15 cellular contexts compared by ENCODE assay signal in the genomic region with DNA sequence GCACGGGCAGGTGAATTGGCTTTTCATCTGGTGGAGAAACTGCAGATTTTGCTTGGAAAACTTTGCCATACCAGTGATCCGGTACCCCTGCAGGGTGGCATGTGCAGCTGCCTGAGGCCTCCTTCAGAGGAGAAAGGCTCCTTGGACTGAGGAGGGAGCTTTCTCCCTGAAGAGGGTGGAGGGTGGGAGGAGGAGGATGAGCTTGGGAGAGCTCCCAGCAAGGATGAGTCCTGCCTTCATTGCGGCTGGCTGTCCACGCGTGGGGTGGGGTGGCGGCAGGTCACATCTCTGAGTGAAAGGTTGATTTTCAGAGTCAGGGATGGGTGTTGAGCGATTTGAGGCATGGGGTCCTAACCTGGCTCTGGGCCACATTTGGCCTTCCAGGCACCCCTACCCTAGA.
"Had no signal": no experiment of that assay in that cellular context is flagged by ENCODE, and none has a peak within 500 bp of the region (broad histone marks: within the 10 kb centered on the region; RNA-seq: fewer than 3 reads in every experiment).

No MANE protein-coding gene starts in this region.

- H3K27me3 ChIP-seq: heart left ventricle, spleen, thyroid gland had no signal

- H3K4me1 ChIP-seq: spleen had no signal

- DNase-seq: effector CD4-positive, alpha-beta T cell; heart left ventricle; hippocampal formation; mammary epithelial cell; mucosa of descending colon; naive thymus-derived CD8-positive, alpha-beta T cell; spleen; stimulated activated CD4-positive, alpha-beta T cell treated with anti-CD3 and anti-CD28 coated beads, Interleukin-15, amount 100 ng/mL, for 24 hours; stimulated activated CD4-positive, alpha-beta T cell treated with anti-CD3 and anti-CD28 coated beads, Interleukin-1b, Interleukin-23, amount 100 ng/mL, for 48 hours; stimulated activated CD4-positive, alpha-beta T cell treated with anti-CD3 and anti-CD28 coated beads, Interleukin-4, amount 100 ng/mL, for 24 hours; stimulated activated naive CD4-positive, alpha-beta T cell; stomach; thyroid gland had no signal

- H3K4me3 ChIP-seq: mucosa of descending colon, spleen, stomach, thyroid gland had no signal

- H3K4me3 Mint-ChIP-seq: dendritic cell treated with granulocyte-macrophage colony-stimulating factor and Interleukin-4, amounts not matched to agents 40 ng/mL and 50 ng/mL, for 4 days; naive thymus-derived CD8-positive, alpha-beta T cell; type B pancreatic cell had no signal

- H3K4me1 Mint-ChIP-seq: naive thymus-derived CD8-positive, alpha-beta T cell had no signal

- H3K27ac Mint-ChIP-seq: dendritic cell treated with granulocyte-macrophage colony-stimulating factor and Interleukin-4, amounts not matched to agents 40 ng/mL and 50 ng/mL, for 4 days; naive thymus-derived CD8-positive, alpha-beta T cell; type B pancreatic cell had no signal

- H3K9me3 Mint-ChIP-seq: dendritic cell treated with granulocyte-macrophage colony-stimulating factor and Interleukin-4, amounts not matched to agents 40 ng/mL and 50 ng/mL, for 4 days; naive thymus-derived CD8-positive, alpha-beta T cell; type B pancreatic cell had no signal

- H3K27me3 Mint-ChIP-seq: dendritic cell treated with granulocyte-macrophage colony-stimulating factor and Interleukin-4, amounts not matched to agents 40 ng/mL and 50 ng/mL, for 4 days; naive thymus-derived CD8-positive, alpha-beta T cell had no signal

- H3K36me3 Mint-ChIP-seq: naive thymus-derived CD8-positive, alpha-beta T cell; type B pancreatic cell had no signal

- H3K36me3 ChIP-seq: heart left ventricle, stomach, thyroid gland had no signal

- H3K27ac ChIP-seq: heart left ventricle, spleen, stomach, thyroid gland had no signal

- H3K9me3 ChIP-seq: heart left ventricle, mucosa of descending colon, spleen, stomach, thyroid gland had no signal
